ENCODE assay signal across 24 cellular contexts in genomic region chr22:47231759-47232158, GRCh38.
"Had no signal": no experiment of that assay in that cellular context is flagged by ENCODE, and none has a peak within 500 bp of the region (broad histone marks: within the 10 kb centered on the region; RNA-seq: fewer than 3 reads in every experiment).

No MANE protein-coding gene starts in this region.

- H3K4me3 ChIP-seq: left lung, lower lobe of right lung, ovary, skin epidermis, stomach, testis, thyroid gland, transverse colon, upper lobe of left lung had no signal

- H3K36me3 ChIP-seq: left lung, lower lobe of right lung, neutrophil, ovary, stomach, thyroid gland, transverse colon, upper lobe of left lung had no signal

- H3K4me1 ChIP-seq: left lung, lower lobe of right lung, stomach, testis, thyroid gland, transverse colon, upper lobe of left lung had no signal

- ATAC-seq: left cardiac atrium; left lung; lower lobe of right lung; naive thymus-derived CD8-positive, alpha-beta T cell; right cardiac atrium; sciatic nerve; stimulated activated naive B cell treated with anti-CD40 and anti-IgM and Interleukin-4, amounts not matched to agents 10 μg/mL and 1 μg/mL and 100 μg/mL, for 72 hours; stimulated activated naive CD8-positive, alpha-beta T cell treated with anti-CD3 and anti-CD28 coated beads, Interleukin-15, Interleukin-2, amounts not matched to agents 100 U/mL and 50 U/mL, for 24 hours had no signal

- H3K27me3 ChIP-seq: left lung, neutrophil, ovary, stomach, testis, thyroid gland, transverse colon, upper lobe of left lung had no signal

- DNase-seq: kidney glomerular epithelial cell; left cardiac atrium; left lung; lower lobe of right lung; mammary epithelial cell; mesenchymal stem cell; naive thymus-derived CD8-positive, alpha-beta T cell; occipital lobe; ovary; right cardiac atrium; stimulated activated CD4-positive, alpha-beta T cell treated with anti-CD3 and anti-CD28 coated beads, Interleukin-12 subunit alpha, Interleukin-12 subunit beta, amount 100 ng/mL, for 4 hours; stimulated activated CD4-positive, alpha-beta T cell treated with anti-CD3 and anti-CD28 coated beads, Interleukin-15, amount 100 ng/mL, for 24 hours; stimulated activated CD4-positive, alpha-beta T cell treated with anti-CD3 and anti-CD28 coated beads, Interleukin-2, amount 100 ng/mL, for 24 hours; stimulated activated CD4-positive, alpha-beta T cell treated with anti-CD3 and anti-CD28 coated beads, Interleukin-4, amount 100 ng/mL, for 1 hour; stimulated activated naive B cell treated with anti-CD40 and anti-IgM and Interleukin-4, amounts not matched to agents 10 μg/mL and 1 μg/mL and 100 μg/mL, for 72 hours; stimulated activated naive CD8-positive, alpha-beta T cell treated with anti-CD3 and anti-CD28 coated beads, Interleukin-15, Interleukin-2, amounts not matched to agents 100 U/mL and 50 U/mL, for 24 hours; stomach; testis; thyroid gland; transverse colon; upper lobe of left lung had no signal

- H3K27ac ChIP-seq: left lung, lower lobe of right lung, neutrophil, ovary, skin epidermis, stomach, testis, thyroid gland, transverse colon, upper lobe of left lung had no signal

- H3K9me3 ChIP-seq: neutrophil, testis, thyroid gland, transverse colon had no signal
